Comparison of ENCODE assay signal across 11 cellular contexts in the genomic region with DNA sequence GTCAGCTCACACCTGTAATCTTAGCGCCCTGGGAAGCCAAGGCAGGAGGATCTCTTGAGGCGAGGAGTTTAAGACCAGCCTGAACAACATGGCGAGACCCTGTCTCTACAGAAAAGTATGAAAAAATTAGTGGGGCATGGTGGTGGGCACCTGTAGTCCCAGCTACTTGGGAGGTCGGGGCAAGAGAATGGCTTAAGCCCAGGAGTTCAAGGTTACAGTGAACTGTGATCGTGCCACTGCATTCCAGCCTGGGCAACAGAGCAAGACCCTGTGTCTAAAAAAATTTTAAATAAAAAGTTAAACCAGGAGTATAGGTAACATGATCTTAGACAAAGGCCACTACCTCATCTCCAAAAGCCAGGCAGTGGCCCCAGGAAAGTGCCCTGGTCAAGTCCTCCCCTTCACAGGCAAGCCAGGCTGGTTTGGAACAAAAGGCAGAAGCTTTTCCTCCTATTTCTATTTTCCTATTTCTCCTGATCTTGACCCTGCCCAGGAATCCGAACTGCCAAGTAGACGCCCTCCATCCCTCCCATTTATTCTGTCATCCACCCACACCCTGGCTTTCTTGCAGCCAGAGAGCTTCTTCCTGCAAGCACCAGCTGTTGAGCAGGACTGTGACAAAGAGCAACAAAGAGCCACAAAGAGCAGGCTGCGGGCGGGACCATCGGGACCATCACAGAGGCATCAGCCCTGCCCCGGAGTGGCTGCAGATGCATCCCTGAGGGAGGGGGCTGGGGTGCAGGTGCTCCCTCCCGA.
DNase-seq lines count a peak whose midpoint lies in the region; ATAC-seq and TF ChIP-seq lines count a peak whose summit lies in the region.
"Had no signal": no experiment of that assay in that cellular context is flagged by ENCODE, and none has a peak within 500 bp of the region (broad histone marks: within the 10 kb centered on the region; RNA-seq: fewer than 3 reads in every experiment).

No MANE protein-coding gene starts in this region.

- TF ChIP-seq POLR2A in transverse colon (IDR thresholded peaks at IDR 0.05), result peak; percentile 44

- ATAC-seq in mucosa of descending colon (peak; percentile 78), psoas muscle (no peak)

- TF ChIP-seq EP300 in transverse colon (IDR thresholded peaks at IDR 0.05; ENCODE audit: low read depth), result no peak

- 57 to 60% methylated on average over 1 to 12 of the region's 12 CpGs for WGBS in transverse colon (ENCODE audit: low coverage in 1 of 2), 2 donors
- 65 to 70% (median 68%) methylated on average over 12 of the region's 12 CpGs for WGBS in psoas muscle, 3 donors

- intact Hi-C loops in mucosa of descending colon (cut with DNase I, micrococcal nuclease), result no loop called here
- intact Hi-C loops in transverse colon (cut with DNase I; ENCODE audit: low total_unique reads), result no loop called here
- intact Hi-C loops in psoas muscle (cut with DNase I), result no loop called here

- H3K27me3 ChIP-seq in transverse colon (peaks cover 18% of the 10 kb centered on the region), psoas muscle (ENCODE audit: insufficient read depth in 3 of 3, low read length in 2 of 3) (peaks cover 0 to 5% (median 0%) of the 10 kb centered on the region in 3 donors)

- peak; percentile 26 for DNase-seq in NCI-H524 treated with DMSO at 0.1 percent for 48 hours (lab: John Stamatoyannopoulos, UW)
- DNase-seq in globus pallidus (ENCODE audit: low spot score), result peak; percentile 69
- DNase-seq in mucosa of descending colon, result peak in 2 of 3 donors; percentile 72 to 73
- peak; percentile 56 for DNase-seq in transverse colon
- no peak for DNase-seq in psoas muscle
- no peak for DNase-seq in amniotic stem cell (lab: John Stamatoyannopoulos, UW)
- no peak for DNase-seq in UCSD-AML1 (lab: John Stamatoyannopoulos, UW; ENCODE audit: unreplicated experiment)
- DNase-seq: MV-4-11, NCI-H446, T1000 had no signal

- H3K4me1 ChIP-seq in mucosa of descending colon (ENCODE audit: low read depth) (peaks cover 33% of the 10 kb centered on the region), transverse colon (peaks cover 7 to 34% (median 28%) of the 10 kb centered on the region in 4 donors), psoas muscle (peaks cover 4% of the 10 kb centered on the region)
- H3K4me1 ChIP-seq: prostate gland had no signal

- H3K4me3 ChIP-seq in mucosa of descending colon (no peak overlapping the region), transverse colon (no peak overlapping the region), psoas muscle (no peak overlapping the region)
- H3K4me3 ChIP-seq: prostate gland had no signal

- TF ChIP-seq CTCF in mucosa of descending colon (IDR thresholded peaks at IDR 0.05) (no peak), transverse colon (IDR thresholded peaks at IDR 0.05) (no peak), psoas muscle (IDR thresholded peaks at IDR 0.05) (no peak)

- H3K9me3 ChIP-seq in mucosa of descending colon (no peaks in the 10 kb centered on the region), transverse colon (no peaks in the 10 kb centered on the region), psoas muscle (no peaks in the 10 kb centered on the region)
- H3K9me3 ChIP-seq: prostate gland had no signal

- in situ Hi-C loops in transverse colon (cut with MboI; ENCODE audit: low pct_ligation_motif_present in 1 of 4, low pct_unique_long_range_greater_than_20kb in 1 of 4, low sequenced_read_pairs in 3 of 4), result no loop called here

- H3K27ac ChIP-seq in transverse colon, result peak overlapping the region; percentile 77 to 83 (median 80)
- H3K27ac ChIP-seq in psoas muscle, result no peak overlapping the region
- H3K27ac ChIP-seq: prostate gland had no signal

- H3K36me3 ChIP-seq in mucosa of descending colon (ENCODE audit: low read depth) (no peaks in the 10 kb centered on the region), transverse colon (no peaks in the 10 kb centered on the region), psoas muscle (ENCODE audit: insufficient read depth in 1 of 2, low read depth in 1 of 2) (no peaks in the 10 kb centered on the region)
- H3K36me3 ChIP-seq: prostate gland had no signal

Comparison
In these comparisons a context has a peak if more than half of its experiments do, and no peak if none do; other contexts are left out.
1. DNase-seq: peak in NCI-H524 treated with DMSO at 0.1 percent for 48 hours (single experiment), globus pallidus (single experiment), mucosa of descending colon (2 of 3) and transverse colon (single experiment); none in psoas muscle (0 of 2), amniotic stem cell (single experiment) and UCSD-AML1 (single experiment).